8 cellular contexts compared by ENCODE assay signal in the genomic region with DNA sequence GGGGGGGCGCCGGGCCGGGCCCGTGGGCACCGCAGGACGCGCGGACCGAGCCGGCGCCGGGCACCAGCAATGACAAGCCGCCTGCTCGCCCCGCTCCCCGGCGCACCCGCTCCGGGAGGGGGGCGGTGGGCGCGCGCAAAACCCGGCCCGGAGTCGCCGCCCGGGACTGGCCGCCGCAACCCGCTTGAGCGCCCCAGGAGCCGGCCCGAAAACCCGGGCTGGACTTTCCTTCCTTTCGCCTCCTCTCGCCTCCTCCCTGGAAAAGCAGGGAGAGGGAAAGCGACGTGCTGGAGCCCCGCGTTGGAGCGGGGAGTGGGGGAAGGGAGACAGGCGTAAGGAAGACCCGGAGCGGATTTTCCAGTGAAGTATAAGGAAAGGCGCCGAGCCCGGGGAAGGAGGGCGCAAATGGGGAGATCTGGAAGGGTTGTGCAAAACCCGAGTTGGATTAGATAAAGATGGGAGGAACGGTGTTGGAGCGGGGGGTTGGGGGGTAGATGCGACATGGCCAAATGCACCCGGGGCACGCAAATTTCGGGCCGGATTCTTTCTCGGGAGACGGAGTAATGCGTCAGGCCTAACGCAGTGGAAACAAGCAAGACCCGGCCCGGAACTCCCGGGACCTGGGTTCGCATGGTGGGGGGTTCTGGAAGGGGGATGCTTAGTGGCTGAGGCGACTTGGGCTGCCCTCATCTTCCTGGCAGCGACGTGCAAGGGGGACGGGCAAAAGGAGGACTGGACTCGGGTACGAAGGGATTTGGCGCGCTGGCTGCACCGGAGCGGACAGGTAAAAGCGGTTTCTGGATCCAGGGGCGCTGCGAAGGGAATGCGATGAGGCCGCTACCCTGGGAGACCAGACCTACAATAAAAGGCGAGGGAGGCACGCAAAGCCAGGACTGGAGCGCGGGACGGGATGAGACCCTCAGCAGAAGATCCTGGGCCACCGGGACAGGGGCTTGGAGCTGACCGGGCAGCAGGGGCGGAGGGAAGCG. TPM values are rescaled to one million over a fixed set of nuclear protein-coding genes. Genes with fewer than 3 reads are reported as not detected.
DNase-seq lines count a peak whose midpoint lies in the region; ATAC-seq and TF ChIP-seq lines count a peak whose summit lies in the region.
"Not testable (repeated sequence)": the region's sequence is repeated elsewhere in the genome, so short reads cannot be mapped to it uniquely, and the experiment has no call there.

No MANE protein-coding gene starts in this region.

- H3F3A ChIP-seq in GM23338 (replicated peaks; ENCODE audit: low read depth) = not testable (repeated sequence)

- not testable (repeated sequence) for TF ChIP-seq CTCF in GM23338 (conservative IDR thresholded peaks at IDR 0.05; ENCODE audit: low read depth in 2 of 2); mesothelial cell of epicardium (IDR thresholded peaks at IDR 0.05; ENCODE audit: unreplicated experiment)

- H4K20me1 ChIP-seq in GM23338 (replicated peaks; ENCODE audit: insufficient read depth) = not testable (repeated sequence)

- peak; percentile 69 for DNase-seq in AG08395 (ENCODE audit: low spot score)
- DNase-seq in GM23338 (ENCODE audit: low spot score) = peak; percentile 95
- DNase-seq in NCI-H1930 (lab: John Stamatoyannopoulos, UW) = peak; percentile 76 to 85
- DNase-seq in T-cell = peak; percentile 64 to 91 (median 81)
- DNase-seq in activated naive CD4-positive, alpha-beta T cell treated with anti-CD3 and anti-CD28 coated beads for 36 hours = peak; percentile 85
- peak; percentile 95 for DNase-seq in fibroblast of gingiva (ENCODE audit: low read depth)
- peak; percentile 83 to 97 for DNase-seq in mesothelial cell of epicardium (ENCODE audit: low spot score in 2 of 2, unreplicated experiment in 2 of 2)
- peak; percentile 87 for DNase-seq in stimulated activated CD4-positive, alpha-beta T cell treated with anti-CD3 and anti-CD28 coated beads, Interleukin-4, amount 100 ng/mL, for 1 hour

- peaks cover 36% of the 10 kb centered on the region for H3K4me1 Mint-ChIP-seq in GM23338
- peaks cover 40 to 49% (median 43%) of the 10 kb centered on the region in 3 donors for H3K4me1 Mint-ChIP-seq in T-cell
- peaks cover 37% of the 10 kb centered on the region for H3K4me1 Mint-ChIP-seq in activated naive CD4-positive, alpha-beta T cell treated with anti-CD3 and anti-CD28 coated beads for 36 hours (ENCODE audit: low read depth)
- H3K4me1 Mint-ChIP-seq in mesothelial cell of epicardium = peaks cover 17% of the 10 kb centered on the region

- H3K27ac ChIP-seq in GM23338 (ENCODE audit: low read depth) = peak overlapping the region; percentile 96

- peaks cover 29% of the 10 kb centered on the region for H3K27me3 Mint-ChIP-seq in GM23338 (ENCODE audit: insufficient read depth, low read depth, poor library complexity)
- peaks cover 0 to 21% of the 10 kb centered on the region in 2 donors for H3K27me3 Mint-ChIP-seq in T-cell
- peaks cover 14% of the 10 kb centered on the region for H3K27me3 Mint-ChIP-seq in activated naive CD4-positive, alpha-beta T cell treated with anti-CD3 and anti-CD28 coated beads for 36 hours (ENCODE audit: low read depth)
- H3K27me3 Mint-ChIP-seq in mesothelial cell of epicardium (ENCODE audit: low read depth) = not testable (repeated sequence)

- 0 out of 2 replicates have a peak overlapping the region, but pooled peaks have one; percentile 78 for H2AFZ ChIP-seq in GM23338

- peak overlapping the region; percentile 80 for H3K4me3 ChIP-seq in GM23338

- H3K4me3 Mint-ChIP-seq in GM23338 = peak overlapping the region; percentile 86
- H3K4me3 Mint-ChIP-seq in T-cell = peak overlapping the region; percentile 90 to 97 (median 90)
- H3K4me3 Mint-ChIP-seq in activated naive CD4-positive, alpha-beta T cell treated with anti-CD3 and anti-CD28 coated beads for 36 hours = peak overlapping the region; percentile 84
- H3K4me3 Mint-ChIP-seq in mesothelial cell of epicardium = peak overlapping the region; percentile 84

- H3K9me2 ChIP-seq in GM23338 (ENCODE audit: insufficient read depth) = not testable (repeated sequence)

- not testable (repeated sequence) for H3K9me3 Mint-ChIP-seq in GM23338; T-cell; activated naive CD4-positive, alpha-beta T cell treated with anti-CD3 and anti-CD28 coated beads for 36 hours; mesothelial cell of epicardium

- CTCF ChIA-PET in T-cell (lab: Charles Lee); activated naive CD4-positive, alpha-beta T cell treated with anti-CD3 and anti-CD28 coated beads for 36 hours (lab: Charles Lee): not testable (repeated sequence)

- peak overlapping the region; percentile 86 for H3K4me2 ChIP-seq in GM23338

- not testable (repeated sequence) for H3K36me3 Mint-ChIP-seq in GM23338 (ENCODE audit: low read depth); T-cell; activated naive CD4-positive, alpha-beta T cell treated with anti-CD3 and anti-CD28 coated beads for 36 hours (ENCODE audit: low read depth); mesothelial cell of epicardium

- intact Hi-C loops in activated naive CD4-positive, alpha-beta T cell treated with anti-CD3 and anti-CD28 coated beads for 36 hours (cut with micrococcal nuclease) = loop anchor here (5.0 kb wide), 1 partner anchor 265 kb away; no protein-coding TSS in a partner anchor

- ATAC-seq in GM23338 (peak; percentile 67), T-cell (replicated peaks in 1 of 4) (peak; percentile 74 to 81 (median 76))

- peaks cover 34% of the 10 kb centered on the region for H3K79me2 ChIP-seq in GM23338 (replicated peaks; ENCODE audit: insufficient read depth)

- H3K27ac Mint-ChIP-seq in GM23338 = peak overlapping the region; percentile 99
- peak overlapping the region; percentile 81 to 93 for H3K27ac Mint-ChIP-seq in T-cell
- peak overlapping the region; percentile 70 for H3K27ac Mint-ChIP-seq in activated naive CD4-positive, alpha-beta T cell treated with anti-CD3 and anti-CD28 coated beads for 36 hours
- peak overlapping the region; percentile 96 for H3K27ac Mint-ChIP-seq in mesothelial cell of epicardium

- POLR2A ChIA-PET in T-cell (lab: Charles Lee) = not testable (repeated sequence)

- peaks cover 29% of the 10 kb centered on the region for H3K27me3 ChIP-seq in GM23338 (ENCODE audit: insufficient read depth)

- H3K36me3 ChIP-seq in GM23338 (ENCODE audit: insufficient read depth) = not testable (repeated sequence)

- H3K4me1 ChIP-seq in GM23338 (ENCODE audit: insufficient read depth) = not testable (repeated sequence)

TF ChIP-seq in GM23338, 12 proteins besides CTCF, POLR2A, EP300 and RAD21:
- peak; percentile 75 for TF ChIP-seq CREB1 (CRISPR knock-in tag; IDR thresholded peaks at IDR 0.05; ENCODE audit: low read depth)

RNA-seq across cellular contexts. Expression of a gene that starts 1.1 kb away (rescaled TPM):
- 84.0 and 100 TPM in 2 replicates for total RNA-seq in GM23338 (2014; rRNA removed; shearing (Covaris generic))
- 20.6 and 21.8 TPM in 2 replicates for polyA plus RNA-seq in GM23338 (2016; fragmentation: Nextera tagmentation; extraction: Ambion mirVana)
- total RNA-seq in T-cell = 10 to 100 TPM; 19.9 to 31.2 (median 28.0) TPM
- 10 to 100 TPM; 13.5 to 14.6 TPM for total RNA-seq in activated naive CD4-positive, alpha-beta T cell treated with anti-CD3 and anti-CD28 coated beads for 36 hours
- total RNA-seq in mesothelial cell of epicardium = 97.9 to 106 TPM (median 102 TPM) in 3 replicates

Comparison
In these comparisons a context has a peak if more than half of its experiments do, and no peak if none do; other contexts are left out.
1. Peak in every context shown above with its lines: DNase-seq, ATAC-seq, H3K4me3 ChIP-seq and H3K27ac ChIP-seq.